Comparison of ENCODE assay signal across 8 cellular contexts in the genomic region with DNA sequence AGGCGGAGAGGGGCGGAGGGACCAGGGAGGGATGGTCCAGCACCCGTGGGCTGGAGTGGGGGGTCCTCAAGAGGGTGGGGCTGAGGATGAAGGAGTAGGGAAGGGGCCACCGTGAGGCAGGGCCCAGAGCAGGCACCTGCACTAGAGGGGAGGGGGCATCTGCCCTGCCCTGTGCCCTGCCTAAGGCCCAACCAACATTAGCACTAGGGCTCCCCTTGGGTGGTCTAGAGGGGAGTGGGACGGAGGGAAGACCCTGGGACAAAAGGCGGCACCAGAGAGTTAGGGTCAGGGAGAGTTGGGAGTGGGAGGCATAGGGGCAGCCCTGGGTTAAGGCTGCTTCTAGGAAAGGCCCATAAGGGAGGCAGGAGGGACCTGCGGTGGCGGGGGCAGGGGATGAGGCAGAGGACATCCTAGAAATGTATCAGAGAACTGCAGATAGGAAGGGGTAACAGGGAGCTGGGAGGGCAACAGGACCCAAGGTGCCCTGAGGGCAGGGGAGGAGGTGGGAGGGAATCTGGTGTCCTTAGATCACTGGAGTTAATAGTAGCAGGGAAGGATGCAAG. TPM values are rescaled to one million over a fixed set of nuclear protein-coding genes. Genes with fewer than 3 reads are reported as not detected.
A peak's percentile ranks its signal among the peaks of the same experiment; 100 is the strongest.
DNase-seq lines count a peak whose midpoint lies in the region; ATAC-seq and TF ChIP-seq lines count a peak whose summit lies in the region.

No MANE protein-coding gene starts in this region.

- peak overlapping the region; percentile 95 for H3K4me2 ChIP-seq in BLaER1

- H3K4me3 Mint-ChIP-seq in natural killer cell treated with Interleukin-12 subunit alpha and Interleukin-12 subunit beta and Interleukin-15 and Interleukin-18, amount 100 ng/mL, for 72 hours: peak overlapping the region; percentile 96

- no peaks in the 10 kb centered on the region for H3K27me3 Mint-ChIP-seq in natural killer cell treated with Interleukin-12 subunit alpha and Interleukin-12 subunit beta and Interleukin-15 and Interleukin-18, amount 100 ng/mL, for 72 hours

- no peaks in the 10 kb centered on the region for H3K9me3 ChIP-seq in BLaER1

- H3K27ac Mint-ChIP-seq in natural killer cell treated with Interleukin-12 subunit alpha and Interleukin-12 subunit beta and Interleukin-15 and Interleukin-18, amount 100 ng/mL, for 72 hours: peak overlapping the region; percentile 51 to 88

- H3K27me3 ChIP-seq in BLaER1: peaks cover 11% of the 10 kb centered on the region; the same call in 1 of the 2 replicates
- peaks cover 0 to 1% (median 0%) of the 10 kb centered on the region in 45 donors for H3K27me3 ChIP-seq in dorsolateral prefrontal cortex

- H3K4me3 ChIP-seq in BLaER1 (peak overlapping the region; percentile 78), dorsolateral prefrontal cortex (peak overlapping the region in 54 of 59 donors; percentile 45 to 83 (median 70))
- peak overlapping the region; percentile 50; the same call in 1 of the 2 replicates for H3K4me3 ChIP-seq in Jurkat, Clone E6-1 (ENCODE audit: low read length)

- no peak for ATAC-seq in natural killer cell treated with Interleukin-12 subunit alpha and Interleukin-12 subunit beta and Interleukin-15 and Interleukin-18, amount 100 ng/mL, for 72 hours
- no peak for ATAC-seq in GM18517 (IDR thresholded peaks at IDR 0.05; ENCODE audit: unreplicated experiment)

- H3K36me3 Mint-ChIP-seq in natural killer cell treated with Interleukin-12 subunit alpha and Interleukin-12 subunit beta and Interleukin-15 and Interleukin-18, amount 100 ng/mL, for 72 hours: no peaks in the 10 kb centered on the region

- no peak overlapping the region for H3K27ac ChIP-seq in BLaER1
- peak overlapping the region in 1 of 59 donors; percentile 70 for H3K27ac ChIP-seq in dorsolateral prefrontal cortex

- peaks cover 47 to 50% of the 10 kb centered on the region in 2 donors for H3K4me1 Mint-ChIP-seq in natural killer cell treated with Interleukin-12 subunit alpha and Interleukin-12 subunit beta and Interleukin-15 and Interleukin-18, amount 100 ng/mL, for 72 hours (ENCODE audit: low read depth in 2 of 2)

- H3K9ac ChIP-seq in BLaER1: peak overlapping the region; percentile 68

- H3K4me1 ChIP-seq in BLaER1: peaks cover 29% of the 10 kb centered on the region

- no peak for DNase-seq in Jurkat, Clone E6-1 (ENCODE audit: low read depth, low spot score)
- no peak for DNase-seq in dorsolateral prefrontal cortex
- no peak for DNase-seq in natural killer cell treated with Interleukin-12 subunit alpha and Interleukin-12 subunit beta and Interleukin-15 and Interleukin-18, amount 100 ng/mL, for 72 hours (ENCODE audit: low spot score)
- DNase-seq in OCI-M2 (lab: John Stamatoyannopoulos, UW; ENCODE audit: unreplicated experiment): no peak
- DNase-seq in stimulated activated CD4-positive, alpha-beta T cell treated with anti-CD3 and anti-CD28 coated beads, Interleukin-4, amount 100 ng/mL, for 1 hour: no peak
- DNase-seq in islet precursor cell: no peak

- TF ChIP-seq CTCF in dorsolateral prefrontal cortex (IDR thresholded peaks at IDR 0.05 in 54 of 56, conservative IDR thresholded peaks at IDR 0.05 in 2 of 56; ENCODE audit: low read depth in 1 of 56, partially characterized antibody in 56 of 56): no peak

- no peaks in the 10 kb centered on the region for H3K9me3 Mint-ChIP-seq in natural killer cell treated with Interleukin-12 subunit alpha and Interleukin-12 subunit beta and Interleukin-15 and Interleukin-18, amount 100 ng/mL, for 72 hours

- intact Hi-C loops in dorsolateral prefrontal cortex (cut with DNase I): loop anchor here (10.0 kb wide), 4 partner anchors 87 to 307 kb away; no protein-coding TSS in a partner anchor

- peaks cover 8% of the 10 kb centered on the region; the same call in 1 of the 2 replicates for H4K20me1 ChIP-seq in BLaER1

- H3K36me3 ChIP-seq in BLaER1: no peaks in the 10 kb centered on the region

RNA-seq across cellular contexts. Expression of gene HLA-F, which starts 24.5 kb away (rescaled TPM):
- polyA plus RNA-seq in Jurkat, Clone E6-1 (2012; ENCODE audit: insufficient read depth, insufficient read length): 35.1 TPM
- total RNA-seq in dorsolateral prefrontal cortex: 10 to 100 TPM in 118 of 120 experiments, 1 to 10 TPM in 2; 9.3 to 64.7 (median 26.2) TPM
- total RNA-seq in natural killer cell treated with Interleukin-12 subunit alpha and Interleukin-12 subunit beta and Interleukin-15 and Interleukin-18, amount 100 ng/mL, for 72 hours: 100 to 1,000 TPM; 277 to 518 TPM

Comparison
In these comparisons a context has a peak if more than half of its experiments do, and no peak if none do; other contexts are left out.
1. RNA of gene HLA-F, which starts 24.5 kb away (total RNA-seq): 277 to 518 TPM in natural killer cell treated with Interleukin-12 subunit alpha and Interleukin-12 subunit beta and Interleukin-15 and Interleukin-18, amount 100 ng/mL, for 72 hours; 9.3 to 64.7 TPM in dorsolateral prefrontal cortex; every median in the first group is over 4 times any median in the second.
2. Peak in every context shown above with its lines, with median percentiles within 50 percentile points of each other: H3K4me3 ChIP-seq.